ENCODE assay signal across 10 cellular contexts in genomic region chr14:68363841-68364711, GRCh38.
DNase-seq lines count a peak whose midpoint lies in the region; ATAC-seq and TF ChIP-seq lines count a peak whose summit lies in the region.
"Had no signal": no experiment of that assay in that cellular context is flagged by ENCODE, and none has a peak within 500 bp of the region (broad histone marks: within the 10 kb centered on the region; RNA-seq: fewer than 3 reads in every experiment).

No MANE protein-coding gene starts in this region.

- no peak for TF ChIP-seq EP300 in SK-N-SH (IDR thresholded peaks at IDR 0.05; ENCODE audit: borderline replicate concordance in 1 of 2, low read depth in 1 of 2, low read length in 1 of 2)

- DNase-seq in SK-N-SH (no peak), Right ventricle myocardium inferior (ENCODE audit: missing footprints) (peak; percentile 78), vagina (ENCODE audit: extremely low spot score in 2 of 2) (no peak), NCI-H2081 (lab: John Stamatoyannopoulos, UW) (no peak)
- no peak for DNase-seq in natural killer cell treated with Interleukin-12 subunit alpha and Interleukin-12 subunit beta and Interleukin-15 and Interleukin-18, amount 100 ng/mL, for 72 hours (ENCODE audit: low spot score)
- DNase-seq: GOT3 had no signal

- CTCF ChIA-PET in SK-N-SH (lab: Yijun Ruan, JAX), result interaction anchor here (1.0 kb wide), 1 partner anchor 16 kb away, joined by 3 read pairs; no protein-coding TSS in a partner anchor

- POLR2A ChIA-PET in SK-N-SH (lab: Yijun Ruan, JAX), result no interaction called here

- no peaks in the 10 kb centered on the region for H3K27me3 Mint-ChIP-seq in natural killer cell treated with Interleukin-12 subunit alpha and Interleukin-12 subunit beta and Interleukin-15 and Interleukin-18, amount 100 ng/mL, for 72 hours

- TF ChIP-seq CTCF in SK-N-SH (IDR thresholded peaks at IDR 0.05) (no peak), vagina (IDR thresholded peaks at IDR 0.05) (no peak)

- H4K20me1 ChIP-seq in SK-N-SH (ENCODE audit: insufficient read depth), result no peaks in the 10 kb centered on the region

- no peak for TF ChIP-seq RAD21 in SK-N-SH (IDR thresholded peaks at IDR 0.05; ENCODE audit: low read length)

- H3K27me3 ChIP-seq in SK-N-SH (ENCODE audit: insufficient read depth) (no peaks in the 10 kb centered on the region), vagina (no peaks in the 10 kb centered on the region)

- no peaks in the 10 kb centered on the region for H3K9me3 Mint-ChIP-seq in natural killer cell treated with Interleukin-12 subunit alpha and Interleukin-12 subunit beta and Interleukin-15 and Interleukin-18, amount 100 ng/mL, for 72 hours

- peak overlapping the region; percentile 21 to 69 for H3K27ac Mint-ChIP-seq in natural killer cell treated with Interleukin-12 subunit alpha and Interleukin-12 subunit beta and Interleukin-15 and Interleukin-18, amount 100 ng/mL, for 72 hours

- no peaks in the 10 kb centered on the region for H3K36me3 Mint-ChIP-seq in natural killer cell treated with Interleukin-12 subunit alpha and Interleukin-12 subunit beta and Interleukin-15 and Interleukin-18, amount 100 ng/mL, for 72 hours

- H3K9me3 ChIP-seq in SK-N-SH (no peaks in the 10 kb centered on the region), vagina (no peaks in the 10 kb centered on the region)

- intact Hi-C loops in Right ventricle myocardium inferior (cut with DNase I) (loop anchor here (10.0 kb wide), 1 partner anchor 109 kb away; no protein-coding TSS in a partner anchor), vagina (cut with DNase I) (no loop called here)

- peak overlapping the region in 1 of 2 experiments; percentile 56; a peak in 1 of 4 replicates for H3K27ac ChIP-seq in SK-N-SH (ENCODE audit: low read depth in 2 of 2, low read length in 1 of 2)
- H3K27ac ChIP-seq in vagina, result peak overlapping the region; percentile 34
- H3K27ac ChIP-seq: 22Rv1 had no signal

- 95% methylated on average over 34 of the region's 34 CpGs for WGBS in SK-N-SH (ENCODE audit: low lambda C conversion rate)

- H3K4me1 ChIP-seq in SK-N-SH (ENCODE audit: control insufficient read depth in 1 of 2, insufficient read depth in 2 of 2, low read depth in 1 of 2, low read length in 1 of 2), result peaks cover 0 to 6% of the 10 kb centered on the region in 2 experiments; a peak in 2 of 4 replicates
- peaks cover 43% of the 10 kb centered on the region for H3K4me1 ChIP-seq in vagina

- H3K9ac ChIP-seq in SK-N-SH, result no peak overlapping the region; the same call in 1 of the 2 replicates

- peaks cover 11 to 32% of the 10 kb centered on the region in 2 donors for H3K4me1 Mint-ChIP-seq in natural killer cell treated with Interleukin-12 subunit alpha and Interleukin-12 subunit beta and Interleukin-15 and Interleukin-18, amount 100 ng/mL, for 72 hours (ENCODE audit: low read depth in 2 of 2)

- ATAC-seq in SK-N-SH treated with all-trans-retinoic acid at 6 μM for 48 hours (peak; percentile 46), Right ventricle myocardium inferior (peak; percentile 51), HG02571 (IDR thresholded peaks at IDR 0.05; ENCODE audit: unreplicated experiment) (no peak)
- ATAC-seq in natural killer cell treated with Interleukin-12 subunit alpha and Interleukin-12 subunit beta and Interleukin-15 and Interleukin-18, amount 100 ng/mL, for 72 hours, result peak in 1 of 2 donors; percentile 42
- no peak for ATAC-seq in activated CD4-positive, CD25-positive, alpha-beta regulatory T cell treated with anti-CD3 and anti-CD28 coated beads, Interleukin-2, amount 50 U/mL, for 24 hours

- no peak overlapping the region for H3K4me2 ChIP-seq in SK-N-SH

- H3K36me3 ChIP-seq in SK-N-SH (replicated peaks in 1 of 2; ENCODE audit: control insufficient read depth in 1 of 2, insufficient read depth in 2 of 2, low read length in 1 of 2) (no peaks in the 10 kb centered on the region), vagina (no peaks in the 10 kb centered on the region)

- H3F3A ChIP-seq in SK-N-SH (replicated peaks; ENCODE audit: insufficient read depth), result peaks cover 6% of the 10 kb centered on the region

- H3K4me3 Mint-ChIP-seq in natural killer cell treated with Interleukin-12 subunit alpha and Interleukin-12 subunit beta and Interleukin-15 and Interleukin-18, amount 100 ng/mL, for 72 hours, result no peak overlapping the region

- H3K9me2 ChIP-seq in SK-N-SH, result no peaks in the 10 kb centered on the region

- TF ChIP-seq POLR2A in vagina (IDR thresholded peaks at IDR 0.05), result no peak

- H2AFZ ChIP-seq in SK-N-SH (ENCODE audit: low read depth), result no peak overlapping the region

- no peak overlapping the region for H3K4me3 ChIP-seq in SK-N-SH (ENCODE audit: low read depth in 2 of 2, low read length in 1 of 2)
- H3K4me3 ChIP-seq in vagina, result no peak overlapping the region

- no peaks in the 10 kb centered on the region for H3K79me2 ChIP-seq in SK-N-SH (ENCODE audit: insufficient read depth)

TF ChIP-seq in SK-N-SH treated with all-trans-retinoic acid at 6 μM for 48 hours, 23 proteins besides CTCF, POLR2A, EP300 and RAD21 (continues in another document):
- TF ChIP-seq ARNTL (CRISPR knock-in tag; IDR thresholded peaks at IDR 0.05; ENCODE audit: borderline replicate concordance, low read depth) (no peak), CREB5 (CRISPR knock-in tag; IDR thresholded peaks at IDR 0.05; ENCODE audit: low read depth) (no peak), ZC3H10 (CRISPR knock-in tag; IDR thresholded peaks at IDR 0.05) (no peak), ZFP30 (CRISPR knock-in tag; IDR thresholded peaks at IDR 0.05) (no peak), GLIS3 (CRISPR knock-in tag; IDR thresholded peaks at IDR 0.05) (no peak), BACH2 (CRISPR knock-in tag; IDR thresholded peaks at IDR 0.05; ENCODE audit: borderline replicate concordance) (no peak), CSRNP3 (CRISPR knock-in tag; IDR thresholded peaks at IDR 0.05) (no peak), SNAI2 (CRISPR knock-in tag; IDR thresholded peaks at IDR 0.05) (no peak)

TF ChIP-seq in SK-N-SH, 30 proteins besides CTCF, POLR2A, EP300 and RAD21:
- TF ChIP-seq NFIC (IDR thresholded peaks at IDR 0.05; ENCODE audit: borderline replicate concordance), result no peak
- TF ChIP-seq YY1 (IDR thresholded peaks at IDR 0.05; ENCODE audit: low read depth), result no peak
- TF ChIP-seq POLR2AphosphoS5 (IDR thresholded peaks at IDR 0.05; ENCODE audit: low read depth, low read length), result no peak
- TF ChIP-seq FOXM1 (IDR thresholded peaks at IDR 0.05; ENCODE audit: low read depth), result no peak
- no peak for TF ChIP-seq RXRA (IDR thresholded peaks at IDR 0.05; ENCODE audit: borderline replicate concordance, low read depth)
- TF ChIP-seq USF1 (IDR thresholded peaks at IDR 0.05; ENCODE audit: borderline replicate concordance, low read depth), result no peak

Comparison
In these comparisons a context has a peak if more than half of its experiments do, and no peak if none do; other contexts are left out.
1. ATAC-seq: peak in SK-N-SH treated with all-trans-retinoic acid at 6 μM for 48 hours (single experiment) and Right ventricle myocardium inferior (single experiment); none in HG02571 (single experiment) and activated CD4-positive, CD25-positive, alpha-beta regulatory T cell treated with anti-CD3 and anti-CD28 coated beads, Interleukin-2, amount 50 U/mL, for 24 hours (0 of 2).